ENCODE assay signal across 8 cellular contexts in the genomic region with DNA sequence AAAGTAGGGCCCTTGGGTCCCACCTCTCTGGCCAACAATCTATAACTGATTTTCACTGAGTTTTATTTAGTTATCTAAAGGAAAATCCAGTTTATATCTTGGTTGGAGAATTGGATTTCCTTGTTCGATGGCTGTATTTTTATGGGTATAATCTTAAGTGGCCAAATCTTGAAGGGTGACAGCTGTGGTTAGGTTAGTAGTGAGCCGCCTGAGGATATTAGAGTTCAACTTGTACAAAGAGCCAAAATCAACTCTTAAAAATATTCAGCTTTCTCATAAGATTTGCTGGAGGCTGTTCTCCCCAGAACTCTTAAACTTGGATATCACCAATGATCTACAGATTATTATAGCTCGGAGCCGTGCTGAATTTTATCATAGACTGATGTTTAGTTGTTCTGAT. TPM values are rescaled to one million over a fixed set of nuclear protein-coding genes. Genes with fewer than 3 reads are reported as not detected.
"Had no signal": no experiment of that assay in that cellular context is flagged by ENCODE, and none has a peak within 500 bp of the region (broad histone marks: within the 10 kb centered on the region; RNA-seq: fewer than 3 reads in every experiment).

No MANE protein-coding gene starts in this region.

- H3K27ac ChIP-seq: GM23248 had no signal

- H3K4me3 Mint-ChIP-seq: H9, HFFc6 had no signal

- H3K4me3 ChIP-seq: GM23248, HAP-1 had no signal

- H3K9me3 ChIP-seq: HAP-1 had no signal

- ATAC-seq: HCT116 had no signal

- H3K27ac Mint-ChIP-seq: H9, HFFc6 had no signal

- H3K4me1 ChIP-seq: HAP-1 had no signal

- H2AFZ ChIP-seq: GM23248 had no signal

- DNase-seq: GM23248, GOT3, H7, H9, HCEC 1CT, HFFc6 had no signal

- H3K4me1 Mint-ChIP-seq: H9 had no signal

- H3K36me3 ChIP-seq: HAP-1 had no signal

RNA-seq across cellular contexts. Expression of a gene that starts 54.6 kb away (rescaled TPM):
- total RNA-seq: GM23248, H9, HFFc6 had no signal
- polyA plus RNA-seq: GM23248 had no signal
